8 cellular contexts compared by ENCODE assay signal in genomic region chr11:12724301-12725046, GRCh38. TPM values are rescaled to one million over a fixed set of nuclear protein-coding genes. Genes with fewer than 3 reads are reported as not detected.
A peak's percentile ranks its signal among the peaks of the same experiment; 100 is the strongest.
DNase-seq lines count a peak whose midpoint lies in the region; ATAC-seq, FAIRE-seq and TF ChIP-seq lines count a peak whose summit lies in the region.

No MANE protein-coding gene starts in this region.

- H3K4me3 ChIP-seq in brain microvascular endothelial cell (ENCODE audit: low read depth, low read length) (no peak overlapping the region), kidney (ENCODE audit: low read length in 2 of 2) (no peak overlapping the region)

- DNase-seq in NCI-H2107 (lab: John Stamatoyannopoulos, UW) (peak; percentile 80), brain microvascular endothelial cell (peak; percentile 97), kidney (peak; percentile 88), type B pancreatic cell (ENCODE audit: extremely low spot score, unreplicated experiment) (no peak), D341Med (ENCODE audit: low spot score) (no peak), cortex of kidney (lab: John Stamatoyannopoulos, UW) (no peak)

- H3K27me3 Mint-ChIP-seq in type B pancreatic cell = no peaks in the 10 kb centered on the region

- no peaks in the 10 kb centered on the region for H3K36me3 ChIP-seq in ES-I3 (ENCODE audit: insufficient read depth, low read length)
- no peaks in the 10 kb centered on the region for H3K36me3 ChIP-seq in brain microvascular endothelial cell (replicated peaks)
- no peaks in the 10 kb centered on the region for H3K36me3 ChIP-seq in kidney (ENCODE audit: control insufficient read depth in 1 of 2, insufficient read depth in 2 of 2, low read length in 2 of 2)

- in situ Hi-C loops in brain microvascular endothelial cell (cut with HindIII; ENCODE audit: low pct_ligation_motif_present, low sequenced_read_pairs) = no loop called here

- peak overlapping the region; percentile 4; the same call in 1 of the 2 replicates for H3K9ac ChIP-seq in ES-I3 (ENCODE audit: low read depth, low read length)
- peak overlapping the region in 1 of 2 donors; percentile 8 for H3K9ac ChIP-seq in kidney (ENCODE audit: low read length in 2 of 2)

- peak overlapping the region; percentile 99 for H3K27ac Mint-ChIP-seq in type B pancreatic cell

- ATAC-seq in GM19351 (IDR thresholded peaks at IDR 0.05; ENCODE audit: unreplicated experiment) = no peak

- H3K4me1 Mint-ChIP-seq in type B pancreatic cell (ENCODE audit: unreplicated experiment) = peaks cover 89% of the 10 kb centered on the region

- H3K9me3 Mint-ChIP-seq in type B pancreatic cell = no peaks in the 10 kb centered on the region

- no peak for FAIRE-seq in kidney (lab: Jason Lieb, UNC)

- peak overlapping the region; percentile 85 for H3K4me3 Mint-ChIP-seq in type B pancreatic cell

- H3K4me1 ChIP-seq in ES-I3 (ENCODE audit: insufficient read depth, low read length) (peaks cover 49% of the 10 kb centered on the region), kidney (ENCODE audit: control insufficient read depth in 1 of 2, insufficient read depth in 1 of 2, low read depth in 1 of 2, low read length in 2 of 2) (peaks cover 33 to 50% of the 10 kb centered on the region in 2 donors)

- TF ChIP-seq CTCF in brain microvascular endothelial cell (IDR thresholded peaks at IDR 0.05; ENCODE audit: low read depth, low read length, missing control alignments) (no peak), kidney (IDR thresholded peaks at IDR 0.05; ENCODE audit: borderline replicate concordance, extremely low read depth, insufficient read depth) (no peak), type B pancreatic cell (conservative IDR thresholded peaks at IDR 0.05) (no peak)

- peaks cover 13% of the 10 kb centered on the region for H3K36me3 Mint-ChIP-seq in type B pancreatic cell

- no peaks in the 10 kb centered on the region for H3K9me3 ChIP-seq in ES-I3 (ENCODE audit: control insufficient read depth, insufficient read depth, low read length)
- H3K9me3 ChIP-seq in kidney (ENCODE audit: control insufficient read depth in 1 of 2, low read length in 2 of 2) = no peaks in the 10 kb centered on the region

- H3K27ac ChIP-seq in brain microvascular endothelial cell (peak overlapping the region; percentile 84), kidney (ENCODE audit: low read depth in 2 of 2, low read length in 2 of 2) (peak overlapping the region; percentile 74 to 84)

- H3K27me3 ChIP-seq in brain microvascular endothelial cell (replicated peaks) = no peaks in the 10 kb centered on the region

- intact Hi-C loops in kidney (cut with DNase I) = no loop called here

RNA-seq across cellular contexts. Expression of gene TEAD1, which starts 50.3 kb away (rescaled TPM):
- total RNA-seq in kidney = 77.2 TPM
- 7.6 TPM for polyA plus RNA-seq in kidney (ENCODE audit: insufficient read depth, low read depth, low replicate concordance)
- total RNA-seq in type B pancreatic cell (ENCODE audit: low replicate concordance) = 91.8 and 99.3 TPM in 2 replicates

Comparison
In these comparisons a context has a peak if more than half of its experiments do, and no peak if none do; other contexts are left out.
1. DNase-seq: peak in NCI-H2107 (single experiment), brain microvascular endothelial cell (single experiment) and kidney (single experiment); none in type B pancreatic cell (single experiment), D341Med (single experiment) and cortex of kidney (single experiment).